In genomic region chr10:63133056-63133786, GRCh38 we compare ENCODE assay signal across 1 cellular context.
TF ChIP-seq lines count a peak whose summit lies in the region.

Gene NRBF2, plus strand, starts transcription at chr10:63133328. Its CDS starts 143 bp downstream, at chr10:63133471.

TF ChIP-seq in HepG2, 621 proteins besides CTCF, POLR2A, EP300 and RAD21 (continued from another document and continues in another):
- peak; percentile 64; the same call in 1 of the 2 replicates for TF ChIP-seq SKIL (CRISPR knock-in tag; IDR thresholded peaks at IDR 0.05; ENCODE audit: borderline replicate concordance)
- TF ChIP-seq MXD4 (CRISPR knock-in tag; IDR thresholded peaks at IDR 0.05), result 0 out of 2 replicates have a peak, but pooled peaks have one; percentile 45
- peak; percentile 76 for TF ChIP-seq RAD51 (IDR thresholded peaks at IDR 0.05; ENCODE audit: borderline replicate concordance)
- peak; percentile 46 for TF ChIP-seq XRCC5 (optimal IDR thresholded peaks at IDR 0.05; ENCODE audit: low read length)
- 0 out of 2 replicates have a peak, but pooled peaks have one; percentile 8 for TF ChIP-seq ONECUT2 (CRISPR knock-in tag; IDR thresholded peaks at IDR 0.05)
- 0 out of 2 replicates have a peak, but pooled peaks have one; percentile 8 for TF ChIP-seq IRX3 (CRISPR knock-in tag; IDR thresholded peaks at IDR 0.05; ENCODE audit: borderline replicate concordance, low read depth)
- TF ChIP-seq SIN3A (IDR thresholded peaks at IDR 0.05; ENCODE audit: borderline replicate concordance, low read depth, low read length), result peak; percentile 57; the same call in 1 of the 2 replicates
- TF ChIP-seq ZNF878 (CRISPR knock-in tag; IDR thresholded peaks at IDR 0.05), result 0 out of 2 replicates have a peak, but pooled peaks have one; percentile 20
- TF ChIP-seq, protein P1, sequence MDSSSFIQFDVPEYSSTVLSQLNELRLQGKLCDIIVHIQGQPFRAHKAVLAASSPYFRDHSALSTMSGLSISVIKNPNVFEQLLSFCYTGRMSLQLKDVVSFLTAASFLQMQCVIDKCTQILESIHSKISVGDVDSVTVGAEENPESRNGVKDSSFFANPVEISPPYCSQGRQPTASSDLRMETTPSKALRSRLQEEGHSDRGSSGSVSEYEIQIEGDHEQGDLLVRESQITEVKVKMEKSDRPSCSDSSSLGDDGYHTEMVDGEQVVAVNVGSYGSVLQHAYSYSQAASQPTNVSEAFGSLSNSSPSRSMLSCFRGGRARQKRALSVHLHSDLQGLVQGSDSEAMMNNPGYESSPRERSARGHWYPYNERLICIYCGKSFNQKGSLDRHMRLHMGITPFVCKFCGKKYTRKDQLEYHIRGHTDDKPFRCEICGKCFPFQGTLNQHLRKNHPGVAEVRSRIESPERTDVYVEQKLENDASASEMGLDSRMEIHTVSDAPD (CRISPR knock-in tag; IDR thresholded peaks at IDR 0.05), result peak; percentile 30; the same call in 1 of the 2 replicates
- TF ChIP-seq SIN3B (IDR thresholded peaks at IDR 0.05; ENCODE audit: low read length), result no peak
- TF ChIP-seq, protein P2, sequence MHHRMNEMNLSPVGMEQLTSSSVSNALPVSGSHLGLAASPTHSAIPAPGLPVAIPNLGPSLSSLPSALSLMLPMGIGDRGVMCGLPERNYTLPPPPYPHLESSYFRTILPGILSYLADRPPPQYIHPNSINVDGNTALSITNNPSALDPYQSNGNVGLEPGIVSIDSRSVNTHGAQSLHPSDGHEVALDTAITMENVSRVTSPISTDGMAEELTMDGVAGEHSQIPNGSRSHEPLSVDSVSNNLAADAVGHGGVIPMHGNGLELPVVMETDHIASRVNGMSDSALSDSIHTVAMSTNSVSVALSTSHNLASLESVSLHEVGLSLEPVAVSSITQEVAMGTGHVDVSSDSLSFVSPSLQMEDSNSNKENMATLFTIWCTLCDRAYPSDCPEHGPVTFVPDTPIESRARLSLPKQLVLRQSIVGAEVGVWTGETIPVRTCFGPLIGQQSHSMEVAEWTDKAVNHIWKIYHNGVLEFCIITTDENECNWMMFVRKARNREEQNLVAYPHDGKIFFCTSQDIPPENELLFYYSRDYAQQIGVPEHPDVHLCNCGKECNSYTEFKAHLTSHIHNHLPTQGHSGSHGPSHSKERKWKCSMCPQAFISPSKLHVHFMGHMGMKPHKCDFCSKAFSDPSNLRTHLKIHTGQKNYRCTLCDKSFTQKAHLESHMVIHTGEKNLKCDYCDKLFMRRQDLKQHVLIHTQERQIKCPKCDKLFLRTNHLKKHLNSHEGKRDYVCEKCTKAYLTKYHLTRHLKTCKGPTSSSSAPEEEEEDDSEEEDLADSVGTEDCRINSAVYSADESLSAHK (CRISPR knock-in tag; IDR thresholded peaks at IDR 0.05; ENCODE audit: borderline replicate concordance), result no peak
- TF ChIP-seq ZNF230 (CRISPR knock-in tag; IDR thresholded peaks at IDR 0.05), result peak; percentile 61; the same call in 1 of the 2 replicates
- TF ChIP-seq, protein P3, sequence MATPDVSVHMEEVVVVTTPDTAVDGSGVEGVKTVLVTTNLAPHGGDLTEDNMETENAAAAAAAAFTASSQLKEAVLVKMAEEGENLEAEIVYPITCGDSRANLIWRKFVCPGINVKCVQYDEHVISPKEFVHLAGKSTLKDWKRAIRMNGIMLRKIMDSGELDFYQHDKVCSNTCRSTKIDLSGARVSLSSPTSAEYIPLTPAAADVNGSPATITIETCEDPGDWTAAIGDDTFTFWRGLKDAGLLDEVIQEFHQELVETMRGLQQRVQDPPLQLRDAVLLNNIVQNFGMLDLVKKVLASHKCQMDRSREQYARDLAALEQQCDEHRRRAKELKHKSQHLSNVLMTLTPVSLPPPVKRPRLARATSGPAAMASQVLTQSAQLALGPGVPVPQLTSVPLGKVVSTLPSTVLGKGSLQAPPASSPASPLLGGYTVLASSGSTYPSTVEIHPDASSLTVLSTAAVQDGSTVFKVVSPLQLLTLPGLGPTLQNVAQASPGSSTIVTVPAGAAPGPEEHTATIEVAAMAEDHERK (CRISPR knock-in tag; IDR thresholded peaks at IDR 0.05; ENCODE audit: low read depth), result peak; percentile 98
- TF ChIP-seq MED8 (CRISPR knock-in tag; IDR thresholded peaks at IDR 0.05; ENCODE audit: insufficient replicate concordance), result peak; percentile 47
- 0 out of 2 replicates have a peak, but pooled peaks have one; percentile 51 for TF ChIP-seq ZNF205 (CRISPR knock-in tag; IDR thresholded peaks at IDR 0.05)
- TF ChIP-seq, protein P4, sequence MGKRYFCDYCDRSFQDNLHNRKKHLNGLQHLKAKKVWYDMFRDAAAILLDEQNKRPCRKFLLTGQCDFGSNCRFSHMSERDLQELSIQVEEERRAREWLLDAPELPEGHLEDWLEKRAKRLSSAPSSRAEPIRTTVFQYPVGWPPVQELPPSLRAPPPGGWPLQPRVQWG (CRISPR knock-in tag; IDR thresholded peaks at IDR 0.05; ENCODE audit: borderline replicate concordance, low read depth), result no peak
- TF ChIP-seq ZNF563 (CRISPR knock-in tag; IDR thresholded peaks at IDR 0.05), result peak; percentile 56; the same call in 1 of the 2 replicates
- no peak for TF ChIP-seq JUNB (CRISPR knock-in tag; IDR thresholded peaks at IDR 0.05; ENCODE audit: borderline replicate concordance)
- peak; percentile 51 for TF ChIP-seq ZNF883 (CRISPR knock-in tag; IDR thresholded peaks at IDR 0.05; ENCODE audit: not compliant biosample characterization)
- peak; percentile 97 for TF ChIP-seq SPEN (CRISPR knock-in tag; IDR thresholded peaks at IDR 0.05; ENCODE audit: low read depth)
- no peak for TF ChIP-seq ETS1 (CRISPR knock-in tag; IDR thresholded peaks at IDR 0.05)
- TF ChIP-seq HES4 (CRISPR knock-in tag; IDR thresholded peaks at IDR 0.05; ENCODE audit: borderline replicate concordance), result peak; percentile 70; the same call in 1 of the 2 replicates
- no peak for TF ChIP-seq FOXA1 (IDR thresholded peaks at IDR 0.05)
- peak; percentile 82 for TF ChIP-seq FOXA1 (CRISPR knock-in tag; IDR thresholded peaks at IDR 0.05)
- 0 out of 2 replicates have a peak, but pooled peaks have one; percentile 42 for TF ChIP-seq ZNF724P (CRISPR knock-in tag; IDR thresholded peaks at IDR 0.05; ENCODE audit: borderline replicate concordance)
- TF ChIP-seq MAFG (CRISPR knock-in tag; IDR thresholded peaks at IDR 0.05), result no peak
- 0 out of 2 replicates have a peak, but pooled peaks have one; percentile 57 for TF ChIP-seq ISX (CRISPR knock-in tag; conservative IDR thresholded peaks at IDR 0.05)
- TF ChIP-seq ZNF652 (CRISPR knock-in tag; IDR thresholded peaks at IDR 0.05; ENCODE audit: borderline replicate concordance, low read depth), result no peak
- TF ChIP-seq ZNF350 (CRISPR knock-in tag; IDR thresholded peaks at IDR 0.05; ENCODE audit: borderline replicate concordance, low read depth), result peak; percentile 81
- no peak for TF ChIP-seq ZNF12 (CRISPR knock-in tag; IDR thresholded peaks at IDR 0.05)
- peak; percentile 77; the same call in 1 of the 2 replicates for TF ChIP-seq ZNF790 (CRISPR knock-in tag; IDR thresholded peaks at IDR 0.05; ENCODE audit: borderline replicate concordance)
- peak; percentile 78; the same call in 1 of the 2 replicates for TF ChIP-seq ZFP91 (CRISPR knock-in tag; IDR thresholded peaks at IDR 0.05; ENCODE audit: borderline replicate concordance)
- peak; percentile 94 for TF ChIP-seq TAF1 (CRISPR knock-in tag; IDR thresholded peaks at IDR 0.05)
- no peak; the same call in 1 of the 2 replicates for TF ChIP-seq ZNF564 (CRISPR knock-in tag; IDR thresholded peaks at IDR 0.05)
- TF ChIP-seq DRAP1 (CRISPR knock-in tag; IDR thresholded peaks at IDR 0.05), result peak; percentile 91
- peak; percentile 95 for TF ChIP-seq ELF3 (CRISPR knock-in tag; IDR thresholded peaks at IDR 0.05)
- peak; percentile 74 for TF ChIP-seq TEAD3 (CRISPR knock-in tag; optimal IDR thresholded peaks at IDR 0.05; ENCODE audit: borderline replicate concordance)
- peak; percentile 57; the same call in 1 of the 2 replicates for TF ChIP-seq ZSCAN21 (CRISPR knock-in tag; IDR thresholded peaks at IDR 0.05; ENCODE audit: borderline replicate concordance)
- TF ChIP-seq ZNF850 (CRISPR knock-in tag; conservative IDR thresholded peaks at IDR 0.05), result no peak
- TF ChIP-seq PHF20 (CRISPR knock-in tag; IDR thresholded peaks at IDR 0.05), result peak; percentile 68; the same call in 1 of the 2 replicates
- TF ChIP-seq, protein P5, sequence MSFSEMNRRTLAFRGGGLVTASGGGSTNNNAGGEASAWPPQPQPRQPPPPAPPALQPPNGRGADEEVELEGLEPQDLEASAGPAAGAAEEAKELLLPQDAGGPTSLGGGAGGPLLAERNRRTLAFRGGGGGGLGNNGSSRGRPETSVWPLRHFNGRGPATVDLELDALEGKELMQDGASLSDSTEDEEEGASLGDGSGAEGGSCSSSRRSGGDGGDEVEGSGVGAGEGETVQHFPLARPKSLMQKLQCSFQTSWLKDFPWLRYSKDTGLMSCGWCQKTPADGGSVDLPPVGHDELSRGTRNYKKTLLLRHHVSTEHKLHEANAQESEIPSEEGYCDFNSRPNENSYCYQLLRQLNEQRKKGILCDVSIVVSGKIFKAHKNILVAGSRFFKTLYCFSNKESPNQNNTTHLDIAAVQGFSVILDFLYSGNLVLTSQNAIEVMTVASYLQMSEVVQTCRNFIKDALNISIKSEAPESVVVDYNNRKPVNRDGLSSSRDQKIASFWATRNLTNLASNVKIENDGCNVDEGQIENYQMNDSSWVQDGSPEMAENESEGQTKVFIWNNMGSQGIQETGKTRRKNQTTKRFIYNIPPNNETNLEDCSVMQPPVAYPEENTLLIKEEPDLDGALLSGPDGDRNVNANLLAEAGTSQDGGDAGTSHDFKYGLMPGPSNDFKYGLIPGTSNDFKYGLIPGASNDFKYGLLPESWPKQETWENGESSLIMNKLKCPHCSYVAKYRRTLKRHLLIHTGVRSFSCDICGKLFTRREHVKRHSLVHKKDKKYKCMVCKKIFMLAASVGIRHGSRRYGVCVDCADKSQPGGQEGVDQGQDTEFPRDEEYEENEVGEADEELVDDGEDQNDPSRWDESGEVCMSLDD (CRISPR knock-in tag; IDR thresholded peaks at IDR 0.05; ENCODE audit: borderline replicate concordance), result peak; percentile 96
- no peak for TF ChIP-seq MAFK (conservative IDR thresholded peaks at IDR 0.05 in 1 of 2, IDR thresholded peaks at IDR 0.05 in 1 of 2; ENCODE audit: low read length in 2 of 2)
- peak; percentile 68; the same call in 1 of the 2 replicates for TF ChIP-seq ZNF280B (CRISPR knock-in tag; IDR thresholded peaks at IDR 0.05; ENCODE audit: borderline replicate concordance)
- TF ChIP-seq HNF4A (CRISPR knock-in tag; IDR thresholded peaks at IDR 0.05), result peak; percentile 80
- no peak for TF ChIP-seq JARID2 (CRISPR knock-in tag; IDR thresholded peaks at IDR 0.05; ENCODE audit: insufficient replicate concordance)
- TF ChIP-seq ZNF768 (CRISPR knock-in tag; IDR thresholded peaks at IDR 0.05), result peak; percentile 65; the same call in 1 of the 2 replicates
- peak; percentile 64; the same call in 2 of the 3 replicates for TF ChIP-seq MXI1 (IDR thresholded peaks at IDR 0.05; ENCODE audit: borderline replicate concordance, low read depth, low read length)
- 0 out of 2 replicates have a peak, but pooled peaks have one; percentile 52 for TF ChIP-seq ZNF615 (CRISPR knock-in tag; IDR thresholded peaks at IDR 0.05; ENCODE audit: borderline replicate concordance)
